In genomic region chr10:31753681-31754080, GRCh38 we compare ENCODE assay signal across 19 cellular contexts.
"Had no signal": no experiment of that assay in that cellular context is flagged by ENCODE, and none has a peak within 500 bp of the region (broad histone marks: within the 10 kb centered on the region; RNA-seq: fewer than 3 reads in every experiment).

No MANE protein-coding gene starts in this region.

- H3K79me2 ChIP-seq: hepatocyte had no signal

- H3K27ac ChIP-seq: hepatocyte, suprapubic skin, WERI-Rb-1 had no signal

- H3K4me2 ChIP-seq: hepatocyte had no signal

- H3K4me3 Mint-ChIP-seq: activated CD4-positive, alpha-beta memory T cell treated with anti-CD3 and anti-CD28 coated beads for 36 hours; activated CD8-positive, alpha-beta memory T cell treated with anti-CD3 and anti-CD28 coated beads, Interleukin-2, amount 10 ng/mL, durations not matched to agents 7 days and 5 days; activated naive CD8-positive, alpha-beta T cell treated with anti-CD3 and anti-CD28 coated beads, Interleukin-2, amount 10 ng/mL, durations not matched to agents 7 days and 5 days; endodermal cell; natural killer cell; stimulated activated naive CD8-positive, alpha-beta T cell treated with anti-CD3 and anti-CD28 coated beads, Interleukin-15, amount 100 ng/mL, for 72 hours had no signal

- H3K9me3 Mint-ChIP-seq: activated CD4-positive, alpha-beta memory T cell treated with anti-CD3 and anti-CD28 coated beads for 36 hours; activated naive CD8-positive, alpha-beta T cell treated with anti-CD3 and anti-CD28 coated beads, Interleukin-2, amount 10 ng/mL, durations not matched to agents 7 days and 5 days; endodermal cell; natural killer cell; stimulated activated naive CD8-positive, alpha-beta T cell treated with anti-CD3 and anti-CD28 coated beads, Interleukin-15, amount 100 ng/mL, for 72 hours had no signal

- H3K4me3 ChIP-seq: body of pancreas, hepatocyte, suprapubic skin, upper lobe of left lung had no signal

- H3K9me3 ChIP-seq: body of pancreas, suprapubic skin, upper lobe of left lung had no signal

- ATAC-seq: activated CD8-positive, alpha-beta memory T cell treated with anti-CD3 and anti-CD28 coated beads, Interleukin-2, amount 10 ng/mL, durations not matched to agents 7 days and 5 days; body of pancreas; natural killer cell; stimulated activated naive CD8-positive, alpha-beta T cell treated with anti-CD3 and anti-CD28 coated beads, Interleukin-15, amount 100 ng/mL, for 72 hours had no signal

- H3K36me3 Mint-ChIP-seq: activated CD4-positive, alpha-beta memory T cell treated with anti-CD3 and anti-CD28 coated beads for 36 hours; activated CD8-positive, alpha-beta memory T cell treated with anti-CD3 and anti-CD28 coated beads, Interleukin-2, amount 10 ng/mL, durations not matched to agents 7 days and 5 days; activated naive CD8-positive, alpha-beta T cell treated with anti-CD3 and anti-CD28 coated beads, Interleukin-2, amount 10 ng/mL, durations not matched to agents 7 days and 5 days; natural killer cell had no signal

- H3K27me3 ChIP-seq: body of pancreas, hepatocyte, suprapubic skin, upper lobe of left lung had no signal

- H3K27me3 Mint-ChIP-seq: activated CD4-positive, alpha-beta memory T cell treated with anti-CD3 and anti-CD28 coated beads for 36 hours; activated CD8-positive, alpha-beta memory T cell treated with anti-CD3 and anti-CD28 coated beads, Interleukin-2, amount 10 ng/mL, durations not matched to agents 7 days and 5 days; activated naive CD8-positive, alpha-beta T cell treated with anti-CD3 and anti-CD28 coated beads, Interleukin-2, amount 10 ng/mL, durations not matched to agents 7 days and 5 days; stimulated activated naive CD8-positive, alpha-beta T cell treated with anti-CD3 and anti-CD28 coated beads, Interleukin-15, amount 100 ng/mL, for 72 hours had no signal

- H3K36me3 ChIP-seq: suprapubic skin, upper lobe of left lung, WERI-Rb-1 had no signal

- DNase-seq: activated CD4-positive, alpha-beta memory T cell treated with anti-CD3 and anti-CD28 coated beads for 36 hours; activated CD8-positive, alpha-beta memory T cell treated with anti-CD3 and anti-CD28 coated beads, Interleukin-2, amount 10 ng/mL, durations not matched to agents 7 days and 5 days; activated naive CD8-positive, alpha-beta T cell treated with anti-CD3 and anti-CD28 coated beads, Interleukin-2, amount 10 ng/mL, durations not matched to agents 7 days and 5 days; caudate nucleus; endodermal cell; foreskin fibroblast; mesendoderm; natural killer cell; retina; stimulated activated CD4-positive, alpha-beta T cell treated with anti-CD3 and anti-CD28 coated beads, Interleukin-12 subunit alpha, Interleukin-12 subunit beta, amount 100 ng/mL, for 4 hours; stimulated activated CD4-positive, alpha-beta T cell treated with anti-CD3 and anti-CD28 coated beads, Interleukin-2, amount 100 ng/mL, for 24 hours; stimulated activated naive CD8-positive, alpha-beta T cell treated with anti-CD3 and anti-CD28 coated beads, Interleukin-15, amount 100 ng/mL, for 72 hours; SW 1271; T-helper 2 cell; upper lobe of left lung; WERI-Rb-1 had no signal

- H2AFZ ChIP-seq: hepatocyte had no signal

- H3K27ac Mint-ChIP-seq: activated CD4-positive, alpha-beta memory T cell treated with anti-CD3 and anti-CD28 coated beads for 36 hours; activated CD8-positive, alpha-beta memory T cell treated with anti-CD3 and anti-CD28 coated beads, Interleukin-2, amount 10 ng/mL, durations not matched to agents 7 days and 5 days; activated naive CD8-positive, alpha-beta T cell treated with anti-CD3 and anti-CD28 coated beads, Interleukin-2, amount 10 ng/mL, durations not matched to agents 7 days and 5 days; natural killer cell; stimulated activated naive CD8-positive, alpha-beta T cell treated with anti-CD3 and anti-CD28 coated beads, Interleukin-15, amount 100 ng/mL, for 72 hours had no signal
